ENCODE assay signal across 22 cellular contexts in the genomic region with DNA sequence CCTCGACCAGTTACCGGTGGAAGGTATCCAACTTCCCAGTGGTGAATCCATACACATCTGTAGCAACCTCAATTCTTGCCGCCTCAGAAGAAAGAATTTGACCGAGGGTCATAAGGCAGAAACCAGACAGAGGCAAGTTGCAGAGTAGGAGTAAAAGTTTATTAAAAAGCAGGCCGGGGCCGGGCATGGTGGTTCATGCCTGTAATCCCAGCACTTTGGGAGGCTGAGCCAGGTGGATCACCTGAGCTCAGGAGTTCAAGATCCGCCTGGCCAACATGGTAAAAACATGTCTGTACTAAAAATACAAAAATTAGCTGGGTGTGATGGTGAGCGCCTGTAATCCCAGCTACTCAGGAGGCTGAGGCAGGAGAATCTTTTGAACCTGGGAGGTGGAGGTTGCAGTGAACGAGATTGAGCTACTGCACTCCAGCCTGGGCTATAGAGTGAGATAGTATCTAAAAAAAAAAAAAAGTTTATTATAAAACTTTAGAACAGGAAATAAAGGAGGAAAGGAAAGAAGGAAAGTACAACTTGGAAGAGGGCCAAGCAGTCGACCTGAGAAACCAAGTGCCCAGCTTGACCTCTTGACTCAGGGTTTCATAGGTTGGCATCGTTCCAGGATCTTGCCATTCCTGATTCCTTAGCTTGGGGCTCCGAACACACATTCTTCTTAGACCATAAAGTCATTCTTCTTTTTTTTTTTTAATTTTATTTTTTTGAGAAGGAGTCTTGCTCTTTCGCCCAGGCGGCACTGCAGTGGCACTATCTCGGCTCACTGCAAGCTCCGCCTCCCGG. TPM values are rescaled to one million over a fixed set of nuclear protein-coding genes. Genes with fewer than 3 reads are reported as not detected.
DNase-seq lines count a peak whose midpoint lies in the region; ATAC-seq and TF ChIP-seq lines count a peak whose summit lies in the region.
"Had no signal": no experiment of that assay in that cellular context is flagged by ENCODE, and none has a peak within 500 bp of the region (broad histone marks: within the 10 kb centered on the region; RNA-seq: fewer than 3 reads in every experiment).

No MANE protein-coding gene starts in this region.

- H3K4me3 Mint-ChIP-seq in endothelial cell (ENCODE audit: unreplicated experiment) (peak overlapping the region; percentile 51), neural progenitor cell (no peak overlapping the region)
- H3K4me3 Mint-ChIP-seq: activated CD8-positive, alpha-beta memory T cell treated with anti-CD3 and anti-CD28 coated beads, Interleukin-2, amount 10 ng/mL, durations not matched to agents 7 days and 5 days had no signal

- H3K9me3 ChIP-seq in neural progenitor cell (ENCODE audit: low read depth) (no peaks in the 10 kb centered on the region), upper lobe of right lung (no peaks in the 10 kb centered on the region)
- H3K9me3 ChIP-seq: BLaER1, suprapubic skin had no signal

- H2AFZ ChIP-seq in neural progenitor cell (replicated peaks) = no peak overlapping the region

- H3K27ac Mint-ChIP-seq in endothelial cell (ENCODE audit: unreplicated experiment) (no peak overlapping the region), neural progenitor cell (peak overlapping the region; percentile 72)
- H3K27ac Mint-ChIP-seq: activated CD8-positive, alpha-beta memory T cell treated with anti-CD3 and anti-CD28 coated beads, Interleukin-2, amount 10 ng/mL, durations not matched to agents 7 days and 5 days had no signal

- H3K36me3 ChIP-seq in neural progenitor cell (no peaks in the 10 kb centered on the region), upper lobe of right lung (peaks cover 4% of the 10 kb centered on the region)

- H3K79me2 ChIP-seq in neural progenitor cell (ENCODE audit: low read depth) = peaks cover 17% of the 10 kb centered on the region

- no peak overlapping the region for H3K4me3 ChIP-seq in neural progenitor cell
- H3K4me3 ChIP-seq in upper lobe of right lung = no peak overlapping the region
- H3K4me3 ChIP-seq: BLaER1, suprapubic skin had no signal

- H3K9me3 Mint-ChIP-seq in endothelial cell (ENCODE audit: unreplicated experiment) (no peaks in the 10 kb centered on the region), neural progenitor cell (no peaks in the 10 kb centered on the region)

- H3K27me3 Mint-ChIP-seq in endothelial cell (ENCODE audit: unreplicated experiment) (peaks cover 4% of the 10 kb centered on the region), neural progenitor cell (ENCODE audit: insufficient read depth, low read depth) (peaks cover 2% of the 10 kb centered on the region)

- H3K27me3 ChIP-seq in neural progenitor cell (no peaks in the 10 kb centered on the region), upper lobe of right lung (no peaks in the 10 kb centered on the region)
- H3K27me3 ChIP-seq: BLaER1, suprapubic skin had no signal

- DNase-seq in NCI-H2196 (lab: John Stamatoyannopoulos, UW; ENCODE audit: unreplicated experiment) (peak; percentile 0), NCI-H2196 treated with DMSO at 0.1 percent for 48 hours (lab: John Stamatoyannopoulos, UW; ENCODE audit: unreplicated experiment) (no peak), LoVo (ENCODE audit: low spot score) (peak; percentile 2), endothelial cell (ENCODE audit: low spot score) (no peak), neural progenitor cell (ENCODE audit: low spot score) (no peak), upper lobe of right lung (no peak)
- DNase-seq: activated CD8-positive, alpha-beta memory T cell treated with anti-CD3 and anti-CD28 coated beads, Interleukin-2, amount 10 ng/mL, durations not matched to agents 7 days and 5 days; activated effector memory CD4-positive, alpha-beta T cell treated with anti-CD3 and anti-CD28 coated beads, Interleukin-2, amount 50 U/mL, for 16 hours; cerebellar nuclear complex; DMS79 treated with DMSO at 0.1 percent for 48 hours; NCI-H187 treated with DMSO at 0.1 percent for 48 hours; NCI-H446 treated with DMSO at 0.1 percent for 48 hours; SHP77; stimulated activated CD4-positive, alpha-beta T cell treated with anti-CD3 and anti-CD28 coated beads, Interleukin-12 subunit alpha, Interleukin-12 subunit beta, amount 100 ng/mL, for 4 hours; T1000 had no signal

- ATAC-seq in GM21381 (IDR thresholded peaks at IDR 0.05; ENCODE audit: unreplicated experiment) = no peak
- ATAC-seq in HG03342 (IDR thresholded peaks at IDR 0.05; ENCODE audit: unreplicated experiment) = no peak
- no peak for ATAC-seq in upper lobe of right lung
- ATAC-seq: activated CD4-positive, CD25-positive, alpha-beta regulatory T cell treated with anti-CD3 and anti-CD28 coated beads, Interleukin-2, amount 50 U/mL, for 24 hours; activated CD8-positive, alpha-beta memory T cell treated with anti-CD3 and anti-CD28 coated beads, Interleukin-2, amount 10 ng/mL, durations not matched to agents 7 days and 5 days had no signal

- H3K4me1 ChIP-seq in neural progenitor cell (no peaks in the 10 kb centered on the region), upper lobe of right lung (peaks cover 12% of the 10 kb centered on the region)

- no peak overlapping the region for H3K9ac ChIP-seq in neural progenitor cell
- H3K9ac ChIP-seq: BLaER1 had no signal

- no peaks in the 10 kb centered on the region for H4K20me1 ChIP-seq in neural progenitor cell (ENCODE audit: low read depth)

- H3K4me2 ChIP-seq in neural progenitor cell = no peak overlapping the region

- intact Hi-C loops in upper lobe of right lung (cut with DNase I) = no loop called here

- no peak overlapping the region for H3K27ac ChIP-seq in neural progenitor cell
- H3K27ac ChIP-seq in upper lobe of right lung = no peak overlapping the region
- H3K27ac ChIP-seq: suprapubic skin had no signal

- H3K4me1 Mint-ChIP-seq in endothelial cell (ENCODE audit: unreplicated experiment) = no peaks in the 10 kb centered on the region
- H3K4me1 Mint-ChIP-seq in neural progenitor cell = peaks cover 4% of the 10 kb centered on the region

- H3K36me3 Mint-ChIP-seq in endothelial cell (ENCODE audit: low read depth, unreplicated experiment) (peaks cover 7% of the 10 kb centered on the region), neural progenitor cell (peaks cover 8% of the 10 kb centered on the region)

- H3F3A ChIP-seq in neural progenitor cell (ENCODE audit: low read depth) = no peaks in the 10 kb centered on the region

- TF ChIP-seq CTCF in endothelial cell (IDR thresholded peaks at IDR 0.05; ENCODE audit: unreplicated experiment) = no peak
- TF ChIP-seq CTCF in neural progenitor cell (IDR thresholded peaks at IDR 0.05) = no peak
- no peak for TF ChIP-seq CTCF in upper lobe of right lung (IDR thresholded peaks at IDR 0.05)

RNA-seq across cellular contexts. Expression of a gene that starts 27.8 kb away (rescaled TPM):
- total RNA-seq in endothelial cell (ENCODE audit: unreplicated experiment) = 0.15 TPM
- total RNA-seq in neural progenitor cell (ENCODE audit: low replicate concordance) = not detected in 2 replicates
- total RNA-seq in upper lobe of right lung = 1.2 TPM
- total RNA-seq: A172, lung microvascular endothelial cell, suprapubic skin had no signal

RNA-seq across cellular contexts. Expression of a gene that starts 32.3 kb away (rescaled TPM):
- total RNA-seq in endothelial cell (ENCODE audit: unreplicated experiment) (8.0 TPM), neural progenitor cell (ENCODE audit: low replicate concordance) (3.9 and 4.6 TPM in 2 replicates), upper lobe of right lung (6.1 TPM)

RNA-seq across cellular contexts. Expression of a gene that starts 35.7 kb away (rescaled TPM):
- total RNA-seq in endothelial cell (ENCODE audit: unreplicated experiment) (not detected), neural progenitor cell (ENCODE audit: low replicate concordance) (not detected in 2 replicates), upper lobe of right lung (not detected)
- total RNA-seq: A172, lung microvascular endothelial cell, suprapubic skin had no signal

RNA-seq across cellular contexts. Expression of a gene that starts 44.2 kb away (rescaled TPM):
- total RNA-seq in endothelial cell (ENCODE audit: unreplicated experiment) (2.0 TPM), neural progenitor cell (ENCODE audit: low replicate concordance) (0.56 and 3.0 TPM in 2 replicates), upper lobe of right lung (not detected)
- total RNA-seq: suprapubic skin had no signal

RNA-seq across cellular contexts. Expression of a gene that starts 49.2 kb away (rescaled TPM):
- 55.8 TPM for total RNA-seq in endothelial cell (ENCODE audit: unreplicated experiment)
- total RNA-seq in neural progenitor cell (ENCODE audit: low replicate concordance) = 0.53 and 9.1 TPM in 2 replicates
- 102 TPM for total RNA-seq in upper lobe of right lung

Comparison
In these comparisons a context has a peak if more than half of its experiments do, and no peak if none do; other contexts are left out.
1. DNase-seq: peak in NCI-H2196 (single experiment) and LoVo (single experiment); none in NCI-H2196 treated with DMSO at 0.1 percent for 48 hours (single experiment), endothelial cell (single experiment), neural progenitor cell (single experiment) and upper lobe of right lung (single experiment).